14 cellular contexts compared by ENCODE assay signal in genomic region chr10:33453081-33453850, GRCh38.
DNase-seq lines count a peak whose midpoint lies in the region; ATAC-seq and TF ChIP-seq lines count a peak whose summit lies in the region.
"Had no signal": no experiment of that assay in that cellular context is flagged by ENCODE, and none has a peak within 500 bp of the region (broad histone marks: within the 10 kb centered on the region; RNA-seq: fewer than 3 reads in every experiment).

No MANE protein-coding gene starts in this region.

- ATAC-seq in HG03039 (IDR thresholded peaks at IDR 0.05; ENCODE audit: unreplicated experiment): no peak
- ATAC-seq: activated naive CD4-positive, alpha-beta T cell treated with anti-CD3 and anti-CD28 coated beads, Interleukin-2, amount 50 U/mL, for 72 hours had no signal

- CTCF ChIA-PET in HEK293T (lab: Yijun Ruan, JAX): interaction anchor here (0.7 kb wide), 1 partner anchor 565 kb away, joined by 3 read pairs; no protein-coding TSS in a partner anchor

- DNase-seq in GM03348 (ENCODE audit: low spot score) (peak; percentile 42), NCI-H226 (peak; percentile 1), dedifferentiated amniotic fluid mesenchymal stem cell (ENCODE audit: extremely low spot score) (peak; percentile 63), renal cortical epithelial cell (ENCODE audit: low read depth) (peak; percentile 91), NAMALWA (ENCODE audit: low spot score) (no peak), HEK293T (ENCODE audit: extremely low spot score) (no peak)
- no peak for DNase-seq in stimulated activated CD4-positive, alpha-beta T cell treated with anti-CD3 and anti-CD28 coated beads, Interleukin-1b, Interleukin-23, amount 100 ng/mL, for 48 hours
- DNase-seq: CD4-positive, CD25-positive, alpha-beta regulatory T cell; colonic mucosa; NCI-H524; Right ventricle myocardium superior; stimulated activated CD4-positive, alpha-beta T cell treated with anti-CD3 and anti-CD28 coated beads, Interleukin-4, amount 100 ng/mL, for 4 hours had no signal

- POLR2A ChIA-PET in HEK293T (lab: Yijun Ruan, JAX): interaction anchor here (1.2 kb wide), 1 partner anchor 119 kb away, joined by 4 read pairs; the partner anchor contains the start of gene NRP1

TF ChIP-seq in HEK293T, 16 proteins besides CTCF, POLR2A, EP300 and RAD21:
- TF ChIP-seq CTBP1 (IDR thresholded peaks at IDR 0.05; ENCODE audit: borderline replicate concordance): no peak
- no peak for TF ChIP-seq PKNOX1 (IDR thresholded peaks at IDR 0.05)
- TF ChIP-seq TARDBP (IDR thresholded peaks at IDR 0.05): no peak
- TF ChIP-seq SP1 (IDR thresholded peaks at IDR 0.05): no peak
- no peak for TF ChIP-seq BHLHE40 (IDR thresholded peaks at IDR 0.05; ENCODE audit: borderline replicate concordance)
- TF ChIP-seq L3MBTL2 (conservative IDR thresholded peaks at IDR 0.05): no peak
- no peak for TF ChIP-seq ARNT (IDR thresholded peaks at IDR 0.05)
- no peak for TF ChIP-seq FOXA1 (IDR thresholded peaks at IDR 0.05)
- no peak for TF ChIP-seq NFRKB (IDR thresholded peaks at IDR 0.05)
- TF ChIP-seq FOXM1 (IDR thresholded peaks at IDR 0.05; ENCODE audit: borderline replicate concordance): no peak
- TF ChIP-seq SUZ12 (IDR thresholded peaks at IDR 0.05): no peak
- no peak for TF ChIP-seq ELF4 (IDR thresholded peaks at IDR 0.05)
- no peak for TF ChIP-seq HDGF (IDR thresholded peaks at IDR 0.05; ENCODE audit: borderline replicate concordance)
- no peak for TF ChIP-seq FOXK2 (IDR thresholded peaks at IDR 0.05)
- TF ChIP-seq LEF1 (IDR thresholded peaks at IDR 0.05; ENCODE audit: borderline replicate concordance): no peak
- no peak for TF ChIP-seq ZNF384 (IDR thresholded peaks at IDR 0.05)

Comparison
In these comparisons a context has a peak if more than half of its experiments do, and no peak if none do; other contexts are left out.
1. DNase-seq: peak in GM03348 (single experiment), NCI-H226 (single experiment), dedifferentiated amniotic fluid mesenchymal stem cell (single experiment) and renal cortical epithelial cell (single experiment); none in NAMALWA (single experiment), HEK293T (single experiment) and stimulated activated CD4-positive, alpha-beta T cell treated with anti-CD3 and anti-CD28 coated beads, Interleukin-1b, Interleukin-23, amount 100 ng/mL, for 48 hours (single experiment).